21 cellular contexts compared by ENCODE assay signal in the genomic region with DNA sequence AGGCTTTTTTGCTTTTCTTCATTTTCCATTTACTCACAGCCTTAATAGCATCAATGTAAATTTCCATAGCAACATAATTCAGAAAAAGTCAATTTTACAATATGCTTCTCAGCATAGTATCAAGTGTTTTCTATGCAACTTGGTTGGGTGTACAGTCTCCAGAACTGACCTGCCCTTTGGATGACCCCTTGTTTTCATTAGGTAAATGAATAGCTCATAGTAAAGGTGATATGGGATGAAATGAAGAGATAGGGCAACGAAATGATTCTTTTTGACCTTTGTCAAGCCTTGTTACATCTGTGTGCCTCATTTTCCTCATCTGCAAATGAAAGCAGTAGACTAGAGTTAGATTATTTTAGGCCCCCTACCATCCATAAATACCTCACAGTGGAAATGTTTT.
"Had no signal": no experiment of that assay in that cellular context is flagged by ENCODE, and none has a peak within 500 bp of the region (broad histone marks: within the 10 kb centered on the region; RNA-seq: fewer than 3 reads in every experiment).

No MANE protein-coding gene starts in this region.

- H3K9ac ChIP-seq: SK-N-SH had no signal

- H3K9me2 ChIP-seq: SK-N-SH had no signal

- ATAC-seq: Panc1, PC-3 had no signal

- H3K4me2 ChIP-seq: SK-N-SH had no signal

- DNase-seq: KBM-7, MV-4-11, NCI-H1048, NCI-H1105, NCI-H1417 treated with DMSO at 0.1 percent for 48 hours, NCI-H146, NCI-H1694 treated with DMSO at 0.1 percent for 48 hours, NCI-H1930, NCI-H2081, NCI-H2107, NCI-H2227 treated with DMSO at 0.1 percent for 48 hours, NCI-H510A, NCI-H524 treated with DMSO at 0.1 percent for 48 hours, NCI-H69, NCI-H774, PC-3, SHP77, SK-N-SH had no signal

- H3K9me3 ChIP-seq: SK-N-SH had no signal

- H3K27ac ChIP-seq: HL-60, RWPE1 had no signal
